Comparison of ENCODE assay signal across 16 cellular contexts in genomic region chr10:97566338-97566986, GRCh38. TPM values are rescaled to one million over a fixed set of nuclear protein-coding genes. Genes with fewer than 3 reads are reported as not detected.
"Had no signal": no experiment of that assay in that cellular context is flagged by ENCODE, and none has a peak within 500 bp of the region (broad histone marks: within the 10 kb centered on the region; RNA-seq: fewer than 3 reads in every experiment).

No MANE protein-coding gene starts in this region.

- H3K36me3 Mint-ChIP-seq: memory B cell; natural killer cell treated with Interleukin-12 subunit alpha and Interleukin-12 subunit beta and Interleukin-15 and Interleukin-18, amount 100 ng/mL, for 72 hours; stimulated activated naive B cell treated with anti-CD40 and anti-IgM and Interleukin-4, amounts not matched to agents 10 μg/mL and 1 μg/mL and 100 μg/mL, for 72 hours had no signal

- H3K4me1 Mint-ChIP-seq: memory B cell; stimulated activated naive B cell treated with anti-CD40 and anti-IgM and Interleukin-4, amounts not matched to agents 10 μg/mL and 1 μg/mL and 100 μg/mL, for 72 hours had no signal

- H3K27ac ChIP-seq: adrenal gland, cardiac muscle cell, esophagus muscularis mucosa, hepatocyte, left ventricle myocardium inferior, SJSA1, tibial nerve had no signal

- ATAC-seq: stimulated activated naive B cell treated with anti-CD40 and anti-IgM and Interleukin-4, amounts not matched to agents 10 μg/mL and 1 μg/mL and 100 μg/mL, for 72 hours had no signal

- H3K27me3 Mint-ChIP-seq: memory B cell; stimulated activated naive B cell treated with anti-CD40 and anti-IgM and Interleukin-4, amounts not matched to agents 10 μg/mL and 1 μg/mL and 100 μg/mL, for 72 hours had no signal

- H3K27me3 ChIP-seq: adrenal gland, cardiac muscle cell, esophagus muscularis mucosa, hepatocyte, SJSA1, tibial nerve had no signal

- H3K4me3 Mint-ChIP-seq: activated naive CD4-positive, alpha-beta T cell treated with anti-CD3 and anti-CD28 coated beads for 36 hours; memory B cell; natural killer cell treated with Interleukin-12 subunit alpha and Interleukin-12 subunit beta and Interleukin-15 and Interleukin-18, amount 100 ng/mL, for 72 hours; stimulated activated naive B cell treated with anti-CD40 and anti-IgM and Interleukin-4, amounts not matched to agents 10 μg/mL and 1 μg/mL and 100 μg/mL, for 72 hours had no signal

- H3K9me3 Mint-ChIP-seq: activated naive CD4-positive, alpha-beta T cell treated with anti-CD3 and anti-CD28 coated beads for 36 hours; activated T-helper 2 cell treated with anti-CD3 and anti-CD28 coated beads, Interferon-gamma antibody, Interleukin-2, Interleukin-4, amounts not matched to agents 10 μg/mL and 5 μg/mL and 100 μg/mL, durations not matched to agents 14 hours and 24 hours and 36 hours; memory B cell; natural killer cell treated with Interleukin-12 subunit alpha and Interleukin-12 subunit beta and Interleukin-15 and Interleukin-18, amount 100 ng/mL, for 72 hours had no signal

- DNase-seq: activated CD4-positive, alpha-beta T cell treated with anti-CD3 and anti-CD28 coated beads, Interleukin-2, amount 50 U/mL, for 4 hours; activated naive CD4-positive, alpha-beta T cell treated with anti-CD3 and anti-CD28 coated beads for 36 hours; adrenal gland; islet precursor cell; left ventricle myocardium inferior; stimulated activated naive B cell treated with anti-CD40 and anti-IgM and Interleukin-4, amounts not matched to agents 10 μg/mL and 1 μg/mL and 100 μg/mL, for 72 hours; substantia nigra had no signal

- H3K27ac Mint-ChIP-seq: activated naive CD4-positive, alpha-beta T cell treated with anti-CD3 and anti-CD28 coated beads for 36 hours; activated T-helper 2 cell treated with anti-CD3 and anti-CD28 coated beads, Interferon-gamma antibody, Interleukin-2, Interleukin-4, amounts not matched to agents 10 μg/mL and 5 μg/mL and 100 μg/mL, durations not matched to agents 14 hours and 24 hours and 36 hours; memory B cell; natural killer cell treated with Interleukin-12 subunit alpha and Interleukin-12 subunit beta and Interleukin-15 and Interleukin-18, amount 100 ng/mL, for 72 hours; stimulated activated naive B cell treated with anti-CD40 and anti-IgM and Interleukin-4, amounts not matched to agents 10 μg/mL and 1 μg/mL and 100 μg/mL, for 72 hours had no signal

- H3K4me1 ChIP-seq: adrenal gland, SJSA1, tibial nerve had no signal

RNA-seq across cellular contexts. Expression of gene ANKRD2, which starts 6.1 kb away (rescaled TPM):
- total RNA-seq: cardiac muscle cell; glomerular endothelial cell; hepatocyte; natural killer cell treated with Interleukin-12 subunit alpha and Interleukin-12 subunit beta and Interleukin-15 and Interleukin-18, amount 100 ng/mL, for 72 hours; SJSA1 had no signal
- polyA plus RNA-seq: cardiac muscle cell, hepatocyte had no signal

RNA-seq across cellular contexts. Expression of gene HOGA1, which starts 17.7 kb away (rescaled TPM):
- total RNA-seq: activated naive CD4-positive, alpha-beta T cell treated with anti-CD3 and anti-CD28 coated beads for 36 hours; activated T-helper 2 cell treated with anti-CD3 and anti-CD28 coated beads, Interferon-gamma antibody, Interleukin-2, Interleukin-4, amounts not matched to agents 10 μg/mL and 5 μg/mL and 100 μg/mL, durations not matched to agents 14 hours and 24 hours and 36 hours; natural killer cell treated with Interleukin-12 subunit alpha and Interleukin-12 subunit beta and Interleukin-15 and Interleukin-18, amount 100 ng/mL, for 72 hours had no signal

RNA-seq across cellular contexts. Expression of gene C10orf62, which starts 23.1 kb away (rescaled TPM):
- total RNA-seq: activated naive CD4-positive, alpha-beta T cell treated with anti-CD3 and anti-CD28 coated beads for 36 hours; activated T-helper 2 cell treated with anti-CD3 and anti-CD28 coated beads, Interferon-gamma antibody, Interleukin-2, Interleukin-4, amounts not matched to agents 10 μg/mL and 5 μg/mL and 100 μg/mL, durations not matched to agents 14 hours and 24 hours and 36 hours; glomerular endothelial cell; natural killer cell treated with Interleukin-12 subunit alpha and Interleukin-12 subunit beta and Interleukin-15 and Interleukin-18, amount 100 ng/mL, for 72 hours; SJSA1 had no signal
- polyA plus RNA-seq: cardiac muscle cell, hepatocyte had no signal
